ENCODE assay signal across 9 cellular contexts in genomic region chr14:74921987-74922751, GRCh38. TPM values are rescaled to one million over a fixed set of nuclear protein-coding genes. Genes with fewer than 3 reads are reported as not detected.
DNase-seq lines count a peak whose midpoint lies in the region; ATAC-seq and TF ChIP-seq lines count a peak whose summit lies in the region.
"Had no signal": no experiment of that assay in that cellular context is flagged by ENCODE, and none has a peak within 500 bp of the region (broad histone marks: within the 10 kb centered on the region; RNA-seq: fewer than 3 reads in every experiment).

No MANE protein-coding gene starts in this region.

- H4K20me1 ChIP-seq in GM23338 (replicated peaks; ENCODE audit: insufficient read depth), result no peaks in the 10 kb centered on the region

- H3K36me3 ChIP-seq in GM23338 (ENCODE audit: insufficient read depth) (no peaks in the 10 kb centered on the region), sigmoid colon (peaks cover 0 to 9% (median 0%) of the 10 kb centered on the region in 4 donors), prostate gland (no peaks in the 10 kb centered on the region)

- no peak for ATAC-seq in GM23338
- ATAC-seq in HG02763 (IDR thresholded peaks at IDR 0.05; ENCODE audit: unreplicated experiment), result no peak

- H3K4me3 ChIP-seq in GM23338 (peak overlapping the region; percentile 89), fibroblast of villous mesenchyme (ENCODE audit: low read depth, low read length) (peak overlapping the region; percentile 66), sigmoid colon (peak overlapping the region; percentile 48 to 91 (median 73)), prostate gland (no peak overlapping the region)

- H3K4me2 ChIP-seq in GM23338, result peak overlapping the region; percentile 94

- no peaks in the 10 kb centered on the region for H3K79me2 ChIP-seq in GM23338 (replicated peaks; ENCODE audit: insufficient read depth)

- H3K9me3 ChIP-seq in sigmoid colon (no peaks in the 10 kb centered on the region), prostate gland (no peaks in the 10 kb centered on the region)

- TF ChIP-seq CTCF in GM23338 (conservative IDR thresholded peaks at IDR 0.05; ENCODE audit: low read depth in 2 of 2) (no peak), VCaP (conservative IDR thresholded peaks at IDR 0.05) (no peak), fibroblast of villous mesenchyme (IDR thresholded peaks at IDR 0.05; ENCODE audit: insufficient read depth, low read depth, low read length) (no peak), sigmoid colon (IDR thresholded peaks at IDR 0.05) (no peak), prostate gland (IDR thresholded peaks at IDR 0.05) (no peak)

- H3K9me2 ChIP-seq in GM23338 (ENCODE audit: insufficient read depth), result no peaks in the 10 kb centered on the region

- TF ChIP-seq EP300 in sigmoid colon (IDR thresholded peaks at IDR 0.05), result no peak

- peak overlapping the region; percentile 95; the same call in 1 of the 2 replicates for H2AFZ ChIP-seq in GM23338

- 71 to 81% methylated on average over 19 of the region's 19 CpGs for WGBS in sigmoid colon, 2 donors
- 88% methylated on average over 19 of the region's 19 CpGs for WGBS in prostate gland

- no peak overlapping the region for H3K27ac Mint-ChIP-seq in GM23338

- no peaks in the 10 kb centered on the region for H3K9me3 Mint-ChIP-seq in GM23338

- H3F3A ChIP-seq in GM23338 (replicated peaks; ENCODE audit: low read depth), result no peaks in the 10 kb centered on the region

- TF ChIP-seq POLR2A in sigmoid colon (IDR thresholded peaks at IDR 0.05) (no peak), prostate gland (IDR thresholded peaks at IDR 0.05) (no peak)

- peak overlapping the region; percentile 87 for H3K4me3 Mint-ChIP-seq in GM23338

- intact Hi-C loops in sigmoid colon (cut with DNase I) (no loop called here), prostate gland (cut with DNase I) (no loop called here)

- peaks cover 5% of the 10 kb centered on the region; the same call in 1 of the 3 replicates for H3K36me3 Mint-ChIP-seq in GM23338 (ENCODE audit: low read depth)

- H3K27ac ChIP-seq in GM23338 (ENCODE audit: low read depth), result no peak overlapping the region
- peak overlapping the region; percentile 67; the same call in 1 of the 2 replicates for H3K27ac ChIP-seq in VCaP
- H3K27ac ChIP-seq in sigmoid colon, result peak overlapping the region; percentile 67 to 82 (median 76)
- no peak overlapping the region for H3K27ac ChIP-seq in prostate gland

- peaks cover 3% of the 10 kb centered on the region for H3K27me3 Mint-ChIP-seq in GM23338 (ENCODE audit: insufficient read depth, low read depth, poor library complexity)

- no peaks in the 10 kb centered on the region for H3K27me3 ChIP-seq in GM23338 (ENCODE audit: insufficient read depth)
- no peaks in the 10 kb centered on the region for H3K27me3 ChIP-seq in sigmoid colon
- H3K27me3 ChIP-seq in prostate gland (replicated peaks; ENCODE audit: insufficient read depth), result no peaks in the 10 kb centered on the region

- DNase-seq in GM23338 (ENCODE audit: low spot score) (no peak), fibroblast of villous mesenchyme (ENCODE audit: low read depth) (no peak), sigmoid colon (peak; percentile 53), prostate gland (ENCODE audit: low spot score) (no peak), glomerular visceral epithelial cell (ENCODE audit: extremely low spot score) (no peak)
- DNase-seq in stimulated activated naive CD4-positive, alpha-beta T cell treated with Interleukin-2 at 50 U/mL for 16 hours (lab: John Stamatoyannopoulos, UW), result no peak
- DNase-seq: SW 1271 had no signal

- H3K4me1 ChIP-seq in GM23338 (ENCODE audit: insufficient read depth) (peaks cover 6% of the 10 kb centered on the region; the same call in 1 of the 2 replicates), sigmoid colon (peaks cover 0 to 27% (median 15%) of the 10 kb centered on the region in 4 donors), prostate gland (replicated peaks) (no peaks in the 10 kb centered on the region)

- H3K4me1 Mint-ChIP-seq in GM23338, result peaks cover 7% of the 10 kb centered on the region

TF ChIP-seq in GM23338, 12 proteins besides CTCF, POLR2A, EP300 and RAD21 (continues in another document):
- TF ChIP-seq JUNB (IDR thresholded peaks at IDR 0.05; ENCODE audit: unreplicated experiment), result no peak
- TF ChIP-seq STAT1 (IDR thresholded peaks at IDR 0.05; ENCODE audit: unreplicated experiment), result no peak
- TF ChIP-seq NANOG (IDR thresholded peaks at IDR 0.05; ENCODE audit: borderline replicate concordance), result no peak
- TF ChIP-seq REST (IDR thresholded peaks at IDR 0.05; ENCODE audit: unreplicated experiment), result no peak
- no peak for TF ChIP-seq CREB1 (CRISPR knock-in tag; IDR thresholded peaks at IDR 0.05; ENCODE audit: low read depth)
- no peak for TF ChIP-seq ZNF114 (CRISPR knock-in tag; IDR thresholded peaks at IDR 0.05)

RNA-seq across cellular contexts. Expression of gene RPS6KL1, which starts 0.9 kb away (rescaled TPM):
- 6.5 and 11.6 TPM in 2 replicates for total RNA-seq in GM23338 (2014; rRNA removed; shearing (Covaris generic))
- polyA plus RNA-seq in GM23338 (2016; fragmentation: Nextera tagmentation; extraction: Ambion mirVana), result 4.6 and 5.6 TPM in 2 replicates
- total RNA-seq in fibroblast of villous mesenchyme, result 1.6 and 2.2 TPM in 2 replicates
- 10 to 100 TPM in 1 of 4 donors, 1 to 10 TPM in 3; 4.6 to 11.1 (median 6.7) TPM for total RNA-seq in sigmoid colon
- polyA plus RNA-seq in sigmoid colon, result 1 to 10 TPM; 1.8 to 4.0 (median 2.8) TPM
- 10 to 100 TPM in 1 of 2 donors, 1 to 10 TPM in 1; 1.5 to 15.1 TPM for total RNA-seq in prostate gland

RNA-seq across cellular contexts. Expression of gene PGF, which starts 33.2 kb away (rescaled TPM):
- 6.3 and 9.5 TPM in 2 replicates for total RNA-seq in GM23338 (2014; rRNA removed; shearing (Covaris generic))
- polyA plus RNA-seq in GM23338 (2016; fragmentation: Nextera tagmentation; extraction: Ambion mirVana), result 2.9 and 5.1 TPM in 2 replicates
- 0.64 and 0.86 TPM in 2 replicates for total RNA-seq in fibroblast of villous mesenchyme
- 10 to 100 TPM in 2 of 4 donors, 1 to 10 TPM in 2; 3.6 to 15.6 (median 9.7) TPM for total RNA-seq in sigmoid colon
- polyA plus RNA-seq in sigmoid colon, result 1 to 10 TPM; 1.2 to 9.1 (median 1.6) TPM
- 10 to 100 TPM in 1 of 2 donors, 1 to 10 TPM in 1; 7.9 to 16.2 TPM for total RNA-seq in prostate gland

RNA-seq across cellular contexts. Expression of gene DLST, which starts 40.5 kb away (rescaled TPM):
- total RNA-seq in GM23338 (2014; rRNA removed; shearing (Covaris generic)), result 102 and 106 TPM in 2 replicates
- 11.2 TPM in 2 replicates for polyA plus RNA-seq in GM23338 (2016; fragmentation: Nextera tagmentation; extraction: Ambion mirVana)
- total RNA-seq in fibroblast of villous mesenchyme, result 61.5 and 62.6 TPM in 2 replicates
- 100 to 1,000 TPM in 1 of 4 donors, 10 to 100 TPM in 3; 68.6 to 114 (median 71.8) TPM for total RNA-seq in sigmoid colon
- 100 to 1,000 TPM in 2 of 3 donors, 10 to 100 TPM in 1; 66.1 to 114 (median 105) TPM for polyA plus RNA-seq in sigmoid colon
- 10 to 100 TPM; 44.9 to 93.0 TPM for total RNA-seq in prostate gland

RNA-seq across cellular contexts. Expression of gene PROX2, which starts 46.2 kb away (rescaled TPM):
- 0.31 TPM in 1 of 2 replicates, not detected in the other for total RNA-seq in GM23338 (2014; rRNA removed; shearing (Covaris generic))
- polyA plus RNA-seq in GM23338 (2016; fragmentation: Nextera tagmentation; extraction: Ambion mirVana), result 0.06 and 0.09 TPM in 2 replicates
- total RNA-seq in fibroblast of villous mesenchyme, result under 0.01 TPM in 1 of 2 replicates, not detected in the other
- under 1 TPM in 1 of 4 donors, not detected in 3; 0.16 TPM for total RNA-seq in sigmoid colon
- polyA plus RNA-seq in sigmoid colon, result under 1 TPM in 1 of 3 donors, not detected in 2; 0.01 TPM
- total RNA-seq in prostate gland, result not detected

Comparison
In these comparisons a context has a peak if more than half of its experiments do, and no peak if none do; other contexts are left out.
1. H3K27ac ChIP-seq: peak in VCaP (single experiment) and sigmoid colon (4 of 4); none in GM23338 (single experiment) and prostate gland (0 of 2).
2. H3K4me3 ChIP-seq: peak in GM23338 (single experiment), fibroblast of villous mesenchyme (single experiment) and sigmoid colon (4 of 4); none in prostate gland (0 of 2).